ENCODE assay signal across 34 cellular contexts in the genomic region with DNA sequence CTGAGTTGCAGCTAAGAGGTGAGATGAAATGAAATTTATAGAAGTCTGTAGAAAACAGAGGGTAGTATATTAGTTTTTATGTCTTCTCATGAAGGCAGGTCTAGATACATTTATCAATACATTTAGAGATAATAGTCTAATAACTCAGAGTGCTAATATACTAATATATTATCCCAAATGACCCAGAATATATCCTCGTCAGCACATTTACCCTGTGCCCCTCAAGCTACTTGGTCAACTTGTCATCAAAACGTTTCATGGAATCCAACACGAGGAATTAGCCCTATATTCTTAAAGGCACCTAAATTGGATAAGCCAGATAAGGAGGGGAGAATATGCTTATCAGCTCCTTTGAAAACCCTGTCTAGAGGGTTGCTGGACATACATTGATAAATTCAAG.
"Had no signal": no experiment of that assay in that cellular context is flagged by ENCODE, and none has a peak within 500 bp of the region (broad histone marks: within the 10 kb centered on the region; RNA-seq: fewer than 3 reads in every experiment).

No MANE protein-coding gene starts in this region.

- DNase-seq: activated effector memory CD4-positive, alpha-beta T cell treated with anti-CD3 and anti-CD28 coated beads, Interleukin-2, amount 50 U/mL, for 16 hours; activated effector memory CD4-positive, alpha-beta T cell treated with Interleukin-2 at 50 U/mL for 16 hours; activated gamma-delta T cell; activated gamma-delta T cell treated with Interleukin-2 at 50 U/mL for 16 hours; activated naive CD4-positive, alpha-beta T cell; activated naive CD4-positive, alpha-beta T cell treated with anti-CD3 and anti-CD28 coated beads for 36 hours; activated naive CD4-positive, alpha-beta T cell treated with anti-CD3 and anti-CD28 coated beads, Interleukin-2, amount 10 ng/mL, durations not matched to agents 7 days and 5 days; activated naive CD4-positive, alpha-beta T cell treated with anti-CD3 and anti-CD28 coated beads, Interleukin-2, amount 50 U/mL, for 16 hours; activated naive CD4-positive, alpha-beta T cell treated with Interleukin-2 at 50 U/mL for 16 hours; activated naive CD8-positive, alpha-beta T cell treated with anti-CD3 and anti-CD28 coated beads for 36 hours; activated naive CD8-positive, alpha-beta T cell treated with anti-CD3 and anti-CD28 coated beads, Interleukin-2, amount 10 ng/mL, durations not matched to agents 7 days and 5 days; activated naive CD8-positive, alpha-beta T cell treated with anti-CD3 and anti-CD28 coated beads, Interleukin-2, amount 50 U/mL, for 24 hours; activated T-cell treated with anti-CD3 and anti-CD28 coated beads, Interleukin-2, amount 50 U/mL, for 1 hour; activated T-cell treated with anti-CD3 and anti-CD28 coated beads, Interleukin-2, amount 50 U/mL, for 24 hours; activated T-cell treated with anti-CD3 and anti-CD28 coated beads, Interleukin-2, amount 50 U/mL, for 4 hours; activated T-cell treated with anti-CD3 and anti-CD28 coated beads, Interleukin-2, amount 50 U/mL, for 48 hours; activated T-cell treated with anti-CD3 and anti-CD28 coated beads, Interleukin-2, amount 50 U/mL, for 72 hours; adrenal gland; amniotic stem cell; amygdala; anterior cingulate cortex; aorta; body of pancreas; brain microvascular endothelial cell; caudate nucleus; central memory CD4-positive, alpha-beta T cell; cerebellar nuclear complex had no signal

- H3K4me1 ChIP-seq: adrenal gland, ascending aorta, body of pancreas, breast epithelium had no signal

- H3K27ac ChIP-seq: adrenal gland, ascending aorta, body of pancreas, brain microvascular endothelial cell, breast epithelium, cardiac muscle cell had no signal

- H3K9me3 ChIP-seq: adrenal gland, ascending aorta, body of pancreas, breast epithelium had no signal

- H3K27me3 ChIP-seq: adrenal gland, ascending aorta, body of pancreas, brain microvascular endothelial cell, breast epithelium, cardiac muscle cell had no signal

- H3K4me3 ChIP-seq: adrenal gland, ascending aorta, body of pancreas, breast epithelium, cardiac muscle cell had no signal

- H3K36me3 ChIP-seq: adrenal gland, ascending aorta, brain microvascular endothelial cell, breast epithelium, cardiac muscle cell had no signal

- ATAC-seq: activated naive CD4-positive, alpha-beta T cell treated with anti-CD3 and anti-CD28 coated beads, Interleukin-2, amount 50 U/mL, for 72 hours; activated naive CD8-positive, alpha-beta T cell treated with anti-CD3 and anti-CD28 coated beads, Interleukin-2, amount 50 U/mL, for 24 hours; activated T-cell treated with anti-CD3 and anti-CD28 coated beads, Interleukin-2, amount 50 U/mL, for 4 hours; activated T-cell treated with anti-CD3 and anti-CD28 coated beads, Interleukin-2, amount 50 U/mL, for 72 hours; activated T-helper 17 cell treated with anti-CD3 and anti-CD28 coated beads, Interleukin-2, amount 50 U/mL, for 72 hours; body of pancreas had no signal

- FAIRE-seq: astrocyte, bronchial epithelial cell had no signal
